11 cellular contexts compared by ENCODE assay signal in the genomic region with DNA sequence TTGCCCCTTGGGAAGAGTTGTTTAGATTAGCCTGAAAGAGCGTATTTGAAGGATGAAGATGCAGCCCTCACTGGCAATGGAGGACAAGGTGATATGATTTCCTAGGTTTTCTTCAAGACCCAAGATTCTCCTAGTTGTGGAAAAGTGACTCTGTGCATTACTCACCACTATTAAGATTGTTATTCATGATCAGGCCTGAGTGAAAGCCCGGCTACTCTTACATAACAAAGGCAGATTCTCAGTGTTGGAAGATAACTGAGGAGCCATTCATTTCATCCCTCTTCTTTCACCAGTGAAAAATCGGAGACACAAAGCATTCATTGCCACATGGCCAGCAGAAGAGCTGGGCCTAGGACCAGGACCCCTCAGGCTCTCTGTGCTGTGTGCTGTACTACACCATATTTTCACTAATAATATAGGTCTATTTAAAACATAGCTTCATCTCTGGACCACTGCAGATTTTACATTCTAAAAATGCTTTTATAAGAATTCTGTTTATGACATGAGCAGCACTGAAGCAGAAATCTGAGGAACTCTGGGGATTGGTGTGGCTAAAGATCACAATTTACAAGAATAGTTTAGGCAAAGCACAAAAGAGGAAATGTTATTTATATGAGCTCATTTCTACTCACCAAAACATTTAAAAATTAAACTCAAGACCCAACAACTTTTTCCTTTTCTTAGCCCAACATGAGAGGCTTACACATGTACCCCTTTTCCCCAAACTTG.
DNase-seq lines count a peak whose midpoint lies in the region; ATAC-seq and TF ChIP-seq lines count a peak whose summit lies in the region.
"Had no signal": no experiment of that assay in that cellular context is flagged by ENCODE, and none has a peak within 500 bp of the region (broad histone marks: within the 10 kb centered on the region; RNA-seq: fewer than 3 reads in every experiment).

No MANE protein-coding gene starts in this region.

- WGBS in spleen, 5 donors, result 81 to 92% (median 84%) methylated on average over 3 of the region's 3 CpGs
- 72 to 77% (median 75%) methylated on average over 3 of the region's 3 CpGs for WGBS in adrenal gland, 4 donors

- TF ChIP-seq CTCF in brain microvascular endothelial cell (IDR thresholded peaks at IDR 0.05; ENCODE audit: low read depth, low read length, missing control alignments) (no peak), spleen (IDR thresholded peaks at IDR 0.05 in 8 of 11, conservative IDR thresholded peaks at IDR 0.05 in 3 of 11) (no peak), adrenal gland (IDR thresholded peaks at IDR 0.05) (no peak)

- H3K36me3 ChIP-seq in brain microvascular endothelial cell (replicated peaks) (no peaks in the 10 kb centered on the region), spleen (no peaks in the 10 kb centered on the region), adrenal gland (replicated peaks in 1 of 2) (no peaks in the 10 kb centered on the region)

- no peak for ATAC-seq in HG02852 (IDR thresholded peaks at IDR 0.05; ENCODE audit: unreplicated experiment)
- ATAC-seq: HCT116, left lobe of liver had no signal

- in situ Hi-C loops in brain microvascular endothelial cell (cut with HindIII; ENCODE audit: low pct_ligation_motif_present, low sequenced_read_pairs), result no loop called here

- DNase-seq in HPDE6-E6E7 (ENCODE audit: extremely low spot score) (peak; percentile 27), brain microvascular endothelial cell (peak; percentile 66), inferior parietal cortex (ENCODE audit: extremely low spot score) (peak; percentile 67), spleen (no peak), SIG-M5 (lab: John Stamatoyannopoulos, UW) (no peak), adrenal gland (no peak)
- no peak for DNase-seq in activated effector memory CD4-positive, alpha-beta T cell treated with anti-CD3 and anti-CD28 coated beads, Interleukin-2, amount 50 U/mL, for 16 hours
- DNase-seq: activated naive CD4-positive, alpha-beta T cell had no signal

- H3K9me3 ChIP-seq in spleen (no peaks in the 10 kb centered on the region), adrenal gland (replicated peaks in 1 of 3) (no peaks in the 10 kb centered on the region)

- TF ChIP-seq POLR2A in spleen (IDR thresholded peaks at IDR 0.05), result no peak
- TF ChIP-seq POLR2A in adrenal gland (IDR thresholded peaks at IDR 0.05), result no peak

- H3K4me3 ChIP-seq in brain microvascular endothelial cell (ENCODE audit: low read depth, low read length) (no peak overlapping the region), spleen (no peak overlapping the region), adrenal gland (no peak overlapping the region)

- intact Hi-C loops in spleen (cut with DNase I; ENCODE audit: low total_unique reads) (no loop called here), adrenal gland (cut with DNase I) (no loop called here)

- H3K4me1 ChIP-seq in spleen, result peaks cover 5 to 53% (median 31%) of the 10 kb centered on the region in 6 donors
- peaks cover 0 to 11% of the 10 kb centered on the region in 2 donors for H3K4me1 ChIP-seq in adrenal gland (replicated peaks in 1 of 2)

- H3K27ac ChIP-seq in brain microvascular endothelial cell (peak overlapping the region; percentile 98), spleen (peak overlapping the region in 5 of 8 donors; percentile 30 to 73 (median 64)), adrenal gland (peak overlapping the region in 2 of 5 donors; percentile 23 to 60)

- H3K27me3 ChIP-seq in brain microvascular endothelial cell (replicated peaks) (no peaks in the 10 kb centered on the region), spleen (replicated peaks in 1 of 7) (no peaks in the 10 kb centered on the region), adrenal gland (no peaks in the 10 kb centered on the region)

Comparison
In these comparisons a context has a peak if more than half of its experiments do, and no peak if none do; other contexts are left out.
1. DNase-seq: peak in HPDE6-E6E7 (single experiment), brain microvascular endothelial cell (single experiment) and inferior parietal cortex (single experiment); none in spleen (single experiment), activated effector memory CD4-positive, alpha-beta T cell treated with anti-CD3 and anti-CD28 coated beads, Interleukin-2, amount 50 U/mL, for 16 hours (single experiment), SIG-M5 (single experiment) and adrenal gland (0 of 7).